8 cellular contexts compared by ENCODE assay signal in the genomic region with DNA sequence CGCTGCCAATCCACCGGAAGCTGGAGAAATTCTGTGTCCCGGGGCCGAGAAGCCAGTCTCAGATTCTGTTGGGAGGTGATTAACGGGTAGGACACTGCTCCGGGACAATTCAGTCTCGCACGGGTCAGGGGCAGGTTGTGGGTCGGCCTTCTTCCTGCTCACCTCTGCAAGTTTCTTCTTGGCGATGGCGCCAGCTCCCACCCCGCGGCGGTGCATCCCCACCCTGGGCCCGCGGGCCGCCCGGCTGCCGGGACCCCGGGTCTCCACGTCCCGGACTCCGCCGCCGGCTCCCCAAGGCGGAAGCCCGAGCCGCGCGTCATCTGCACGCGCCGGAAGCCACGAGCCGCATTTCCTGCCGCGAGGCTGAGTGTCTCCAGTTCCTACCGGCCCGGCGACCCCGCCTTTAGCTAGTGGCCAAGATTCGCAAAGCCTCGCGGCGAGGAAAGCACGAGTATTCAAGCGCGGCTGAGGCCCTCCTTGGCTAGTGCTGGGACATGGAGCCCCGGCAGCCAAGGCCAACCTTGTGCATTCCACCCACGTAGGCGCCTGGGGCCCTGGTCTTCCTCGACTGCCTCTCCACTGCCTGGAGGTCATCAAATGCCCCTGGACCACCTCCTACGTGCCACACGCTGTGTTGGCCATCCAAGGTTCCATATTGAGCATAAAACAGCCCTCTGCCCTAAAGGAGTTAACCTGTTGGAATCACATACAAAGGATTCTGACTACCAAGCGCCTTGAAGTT. TPM values are rescaled to one million over a fixed set of nuclear protein-coding genes. Genes with fewer than 3 reads are reported as not detected.
DNase-seq lines count a peak whose midpoint lies in the region; ATAC-seq and TF ChIP-seq lines count a peak whose summit lies in the region.

A gene with protein sequence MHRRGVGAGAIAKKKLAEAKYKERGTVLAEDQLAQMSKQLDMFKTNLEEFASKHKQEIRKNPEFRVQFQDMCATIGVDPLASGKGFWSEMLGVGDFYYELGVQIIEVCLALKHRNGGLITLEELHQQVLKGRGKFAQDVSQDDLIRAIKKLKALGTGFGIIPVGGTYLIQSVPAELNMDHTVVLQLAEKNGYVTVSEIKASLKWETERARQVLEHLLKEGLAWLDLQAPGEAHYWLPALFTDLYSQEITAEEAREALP (minus strand): TSS at position 324 of the 742 bp plus-strand sequence. CDS start 108 bp downstream, at position 216.

- peak within 1 kb of the TSS; percentile 87 for H3K27ac ChIP-seq in GM23248
- peak within 1 kb of the TSS; percentile 96 for H3K27ac ChIP-seq in fibroblast of lung (ENCODE audit: insufficient read depth, low read length)
- H3K27ac ChIP-seq in naive thymus-derived CD4-positive, alpha-beta T cell (ENCODE audit: low read depth, low read length), result peak within 1 kb of the TSS; percentile 92

- ATAC-seq in naive thymus-derived CD4-positive, alpha-beta T cell, result peak; percentile 97
- peak; percentile 98 for ATAC-seq in stimulated activated memory B cell treated with anti-CD40 and anti-IgM and Interleukin-4, amounts not matched to agents 10 μg/mL and 1 μg/mL and 100 μg/mL, for 72 hours

- peaks cover 36% of the 10 kb centered on the region for H3K79me2 ChIP-seq in GM23248 (ENCODE audit: insufficient read depth)
- peaks cover 15% of the 10 kb centered on the region for H3K79me2 ChIP-seq in fibroblast of lung (ENCODE audit: control insufficient read depth, insufficient read depth, low read length)

- peaks cover 4 to 32% (median 12%) of the 10 kb centered on the region in 7 donors for H3K4me1 Mint-ChIP-seq in naive thymus-derived CD4-positive, alpha-beta T cell
- H3K4me1 Mint-ChIP-seq in stimulated activated memory B cell treated with anti-CD40 and anti-IgM and Interleukin-4, amounts not matched to agents 10 μg/mL and 1 μg/mL and 100 μg/mL, for 72 hours, result peaks cover 13% of the 10 kb centered on the region

- intact Hi-C loops in naive thymus-derived CD4-positive, alpha-beta T cell (cut with micrococcal nuclease), result loop anchor here (1.0 to 10.0 kb wide), 4 partner anchors 32 to 280 kb away; partner anchors contain the start of genes ATP5MC1 (in 2 of the 2) and UBE2Z (in 1 of the 2)

- H3F3A ChIP-seq in GM23248 (ENCODE audit: insufficient read depth), result no peaks in the 10 kb centered on the region

- H3K4me1 ChIP-seq in GM23248 (ENCODE audit: insufficient read depth) (peaks cover 13% of the 10 kb centered on the region; the same call in 1 of the 2 replicates), fibroblast of lung (ENCODE audit: control insufficient read depth, extremely low read depth, insufficient read depth, low read length) (peaks cover 5% of the 10 kb centered on the region)
- peaks cover 11 to 14% of the 10 kb centered on the region in 2 donors for H3K4me1 ChIP-seq in naive thymus-derived CD4-positive, alpha-beta T cell (ENCODE audit: control insufficient read depth in 2 of 2, insufficient read depth in 2 of 2, low read length in 2 of 2)

- no peak for TF ChIP-seq CTCF in fibroblast of lung (conservative IDR thresholded peaks at IDR 0.05 in 1 of 2, IDR thresholded peaks at IDR 0.05 in 1 of 2; ENCODE audit: low read depth in 1 of 2, low read length in 2 of 2)

- H3K36me3 ChIP-seq in GM23248 (ENCODE audit: low read depth), result peaks cover 5% of the 10 kb centered on the region; the same call in 1 of the 2 replicates
- peaks cover 6% of the 10 kb centered on the region for H3K36me3 ChIP-seq in fibroblast of lung (ENCODE audit: control insufficient read depth, insufficient read depth, low read length)
- peaks cover 0 to 17% (median 0%) of the 10 kb centered on the region in 3 experiments for H3K36me3 ChIP-seq in naive thymus-derived CD4-positive, alpha-beta T cell (ENCODE audit: control insufficient read depth in 2 of 3, insufficient read depth in 3 of 3, low read length in 3 of 3)

- in situ Hi-C loops in GM23248 (cut with MboI), result no loop called here

- peak within 1 kb of the TSS; percentile 92 for H3K9ac ChIP-seq in GM23248
- H3K9ac ChIP-seq in fibroblast of lung (ENCODE audit: insufficient read depth, low read length), result peak within 1 kb of the TSS; percentile 88

- H3K27ac Mint-ChIP-seq in naive thymus-derived CD4-positive, alpha-beta T cell, result peak within 1 kb of the TSS; percentile 89 to 99 (median 97)
- H3K27ac Mint-ChIP-seq in stimulated activated memory B cell treated with anti-CD40 and anti-IgM and Interleukin-4, amounts not matched to agents 10 μg/mL and 1 μg/mL and 100 μg/mL, for 72 hours, result peak within 1 kb of the TSS; percentile 93

- H3K27me3 Mint-ChIP-seq in naive thymus-derived CD4-positive, alpha-beta T cell, result peaks cover 0 to 9% (median 0%) of the 10 kb centered on the region in 5 donors
- no peaks in the 10 kb centered on the region for H3K27me3 Mint-ChIP-seq in stimulated activated memory B cell treated with anti-CD40 and anti-IgM and Interleukin-4, amounts not matched to agents 10 μg/mL and 1 μg/mL and 100 μg/mL, for 72 hours

- H3K9me2 ChIP-seq in GM23248 (ENCODE audit: insufficient read depth), result no peaks in the 10 kb centered on the region

- POLR2A ChIA-PET in naive thymus-derived CD4-positive, alpha-beta T cell (lab: Charles Lee), result interaction anchor here (0.6 to 2.7 kb wide), 10 partner anchors 9 to 1241 kb away, joined by 3 to 29 read pairs (median 4); partner anchors contain the start of genes ATP5MC1 and UBE2Z

- WGBS in GM23248 (ENCODE audit: low coverage in 1 of 2, low lambda C conversion rate in 2 of 2, missing lambda C conversion rate in 2 of 2), 2 experiments, result 3 to 4% methylated on average over 42 to 49 of the region's 55 CpGs

- CTCF ChIA-PET in naive thymus-derived CD4-positive, alpha-beta T cell (lab: Charles Lee), result no interaction called here

- H4K20me1 ChIP-seq in GM23248 (ENCODE audit: insufficient read depth), result no peaks in the 10 kb centered on the region
- H4K20me1 ChIP-seq in fibroblast of lung (ENCODE audit: control insufficient read depth, extremely low read depth, insufficient read depth, low read length), result no peaks in the 10 kb centered on the region

- peak within 1 kb of the TSS; percentile 92 for H3K4me3 ChIP-seq in GM23248
- H3K4me3 ChIP-seq in fibroblast of lung (replicated peaks in 1 of 4; ENCODE audit: control extremely low read depth in 1 of 4, insufficient read depth in 1 of 4, low read depth in 3 of 4, low read length in 4 of 4), result peak within 1 kb of the TSS; percentile 72 to 99 (median 96)
- H3K4me3 ChIP-seq in naive thymus-derived CD4-positive, alpha-beta T cell (ENCODE audit: low read length), result peak within 1 kb of the TSS; percentile 100

- DNase-seq in DMS79 treated with DMSO at 0.1 percent for 48 hours (lab: John Stamatoyannopoulos, UW) (peak; percentile 80), GM23248 (peak; percentile 96), LHCN-M2 (ENCODE audit: low read depth) (peak; percentile 91), RPMI8226 (peak; percentile 93), fibroblast of lung (ENCODE audit: low read depth in 2 of 2) (peak; percentile 88 to 90)
- peak; percentile 81 to 89 for DNase-seq in activated T-helper 1 cell treated with anti-CD3 and anti-CD28 coated beads, Interleukin-2, amount 50 U/mL, for 16 hours (ENCODE audit: low read depth in 1 of 2, low spot score in 1 of 2)
- DNase-seq in naive thymus-derived CD4-positive, alpha-beta T cell, result peak; percentile 84 to 96 (median 91)

- H3K36me3 Mint-ChIP-seq in naive thymus-derived CD4-positive, alpha-beta T cell, result peaks cover 0 to 5% (median 5%) of the 10 kb centered on the region in 5 donors
- peaks cover 10% of the 10 kb centered on the region for H3K36me3 Mint-ChIP-seq in stimulated activated memory B cell treated with anti-CD40 and anti-IgM and Interleukin-4, amounts not matched to agents 10 μg/mL and 1 μg/mL and 100 μg/mL, for 72 hours

- no peaks in the 10 kb centered on the region for H3K9me3 ChIP-seq in GM23248 (ENCODE audit: low read depth)
- no peaks in the 10 kb centered on the region for H3K9me3 ChIP-seq in fibroblast of lung (ENCODE audit: control insufficient read depth, insufficient read depth, low read depth, low read length)
- H3K9me3 ChIP-seq in naive thymus-derived CD4-positive, alpha-beta T cell (ENCODE audit: control insufficient read depth in 2 of 3, low read length in 3 of 3), result no peaks in the 10 kb centered on the region

- peaks cover 0 to 2% (median 0%) of the 10 kb centered on the region in 11 donors for H3K9me3 Mint-ChIP-seq in naive thymus-derived CD4-positive, alpha-beta T cell
- H3K9me3 Mint-ChIP-seq in stimulated activated memory B cell treated with anti-CD40 and anti-IgM and Interleukin-4, amounts not matched to agents 10 μg/mL and 1 μg/mL and 100 μg/mL, for 72 hours, result peaks cover 5% of the 10 kb centered on the region

- H2AFZ ChIP-seq in GM23248 (peak within 1 kb of the TSS; percentile 94), fibroblast of lung (ENCODE audit: low read length) (peak within 1 kb of the TSS; percentile 97)

- H3K4me2 ChIP-seq in GM23248 (ENCODE audit: unreplicated experiment) (peak within 1 kb of the TSS; percentile 99), fibroblast of lung (ENCODE audit: extremely low read depth, insufficient read depth, low read length) (peak within 1 kb of the TSS; percentile 100)

- H3K27me3 ChIP-seq in GM23248 (replicated peaks; ENCODE audit: insufficient read depth), result no peaks in the 10 kb centered on the region
- no peaks in the 10 kb centered on the region for H3K27me3 ChIP-seq in fibroblast of lung (ENCODE audit: control insufficient read depth, insufficient read depth, low read length)
- no peaks in the 10 kb centered on the region for H3K27me3 ChIP-seq in naive thymus-derived CD4-positive, alpha-beta T cell (ENCODE audit: control insufficient read depth in 2 of 2, insufficient read depth in 2 of 2, low read length in 2 of 2)

- peak within 1 kb of the TSS; percentile 92 to 100 (median 98) for H3K4me3 Mint-ChIP-seq in naive thymus-derived CD4-positive, alpha-beta T cell
- peak within 1 kb of the TSS; percentile 99 for H3K4me3 Mint-ChIP-seq in stimulated activated memory B cell treated with anti-CD40 and anti-IgM and Interleukin-4, amounts not matched to agents 10 μg/mL and 1 μg/mL and 100 μg/mL, for 72 hours

RNA-seq across cellular contexts. Expression of the gene that starts here (rescaled TPM):
- total RNA-seq in GM23248 (2014; rRNA removed; shearing (Covaris generic)), result 81.6 and 94.9 TPM in 2 replicates
- polyA plus RNA-seq in GM23248 (2016; fragmentation: Nextera tagmentation; extraction: Ambion mirVana), result 176 and 179 TPM in 2 replicates
- 135 and 146 TPM in 2 replicates for total RNA-seq in LHCN-M2 (2014; rRNA removed)
- polyA plus RNA-seq in LHCN-M2 (2012), result 270 TPM
- total RNA-seq in fibroblast of lung, result 84.2 and 85.5 TPM in 2 replicates
- 109 and 139 TPM in 2 replicates for polyA plus RNA-seq in fibroblast of lung
- polyA plus RNA-seq in fibroblast of lung (2012), result 125 and 189 TPM in 2 replicates
- polyA minus RNA-seq in fibroblast of lung (ENCODE audit: low replicate concordance), result 40.3 and 129 TPM in 2 replicates
- total RNA-seq in naive thymus-derived CD4-positive, alpha-beta T cell, result 100 to 1,000 TPM in 1 of 5 experiments, 10 to 100 TPM in 4; 54.8 to 122 (median 60.3) TPM
- polyA plus RNA-seq in naive thymus-derived CD4-positive, alpha-beta T cell, result 10 to 100 TPM; 94.2 to 98.5 TPM

Comparison
In these comparisons a context has a peak if more than half of its experiments do, and no peak if none do; other contexts are left out.
1. Peak in every context shown above with its lines: DNase-seq, ATAC-seq, H3K4me3 ChIP-seq and H3K27ac ChIP-seq.